In the genomic region with DNA sequence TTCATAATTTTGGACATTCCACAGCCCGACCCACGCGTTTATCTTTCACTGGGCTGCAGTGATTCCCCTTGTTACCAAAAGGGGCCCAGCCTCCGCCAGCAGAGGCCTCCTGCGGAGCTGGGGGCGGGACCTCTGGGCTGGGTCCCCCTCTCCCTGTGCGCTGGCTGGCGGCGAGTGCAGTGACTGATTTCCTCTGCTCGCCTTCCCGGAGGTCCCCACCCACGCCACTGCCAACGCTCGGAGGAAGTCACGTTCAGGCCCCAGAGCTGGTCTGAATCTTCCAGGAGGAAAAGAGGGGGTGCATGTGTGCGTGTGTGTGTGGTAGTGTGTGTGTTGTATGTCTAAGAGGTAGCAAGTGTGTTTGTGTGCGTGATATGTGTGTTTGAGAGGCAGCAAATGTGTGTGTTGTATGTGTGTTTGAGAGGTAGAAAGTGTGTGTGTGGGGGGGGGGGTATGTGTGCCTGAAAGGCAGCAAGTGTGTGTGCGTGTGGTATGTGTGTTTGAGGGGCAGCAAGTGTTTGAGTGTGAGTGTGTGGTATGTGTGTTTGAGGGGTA, we compare ENCODE assay signal across 8 cellular contexts. TPM values are rescaled to one million over a fixed set of nuclear protein-coding genes. Genes with fewer than 3 reads are reported as not detected.
DNase-seq lines count a peak whose midpoint lies in the region; ATAC-seq, FAIRE-seq and TF ChIP-seq lines count a peak whose summit lies in the region.

No MANE protein-coding gene starts in this region.

- no peak overlapping the region for H4K8ac ChIP-seq in neuronal stem cell (ENCODE audit: low read depth, low read length)

- peak overlapping the region; percentile 96 for H3K9ac ChIP-seq in GM23248
- peak overlapping the region; percentile 84 for H3K9ac ChIP-seq in endothelial cell of umbilical vein (replicated peaks; ENCODE audit: extremely low read depth, insufficient read depth, low read length)
- peak overlapping the region; percentile 32 for H3K9ac ChIP-seq in neuronal stem cell (ENCODE audit: low read depth, low read length, poor library complexity)

- BruUV-seq in endothelial cell of umbilical vein (replicated peaks; lab: Mats Ljungman, UMichigan), result no TSS peak

- CTCF ChIA-PET in endothelial cell of umbilical vein (lab: Charles Lee), result interaction anchor here (0.9 to 1.1 kb wide), 2 partner anchors 9 to 19 kb away, joined by 3 to 4 read pairs; no protein-coding TSS in a partner anchor

- H4K20me1 ChIP-seq in GM23248 (ENCODE audit: insufficient read depth) (no peaks in the 10 kb centered on the region), endothelial cell of umbilical vein (replicated peaks; ENCODE audit: control insufficient read depth, extremely low read depth, insufficient read depth, low read length) (no peaks in the 10 kb centered on the region)

- no peaks in the 10 kb centered on the region for H3K79me1 ChIP-seq in neuronal stem cell (ENCODE audit: low read depth, low read length)

- dilution Hi-C loops in endothelial cell of umbilical vein (cut with MboI; ENCODE audit: extremely low pct_ligation_motif_present, low sequenced_read_pairs), result no loop called here

- H3K4me1 ChIP-seq in GM23248 (ENCODE audit: insufficient read depth), result peaks cover 18% of the 10 kb centered on the region
- H3K4me1 ChIP-seq in endothelial cell of umbilical vein (ENCODE audit: control insufficient read depth, extremely low read depth, insufficient read depth, low read length), result peaks cover 15% of the 10 kb centered on the region
- peaks cover 8 to 9% of the 10 kb centered on the region in 2 donors for H3K4me1 ChIP-seq in neuronal stem cell (ENCODE audit: control insufficient read depth in 2 of 2, insufficient read depth in 1 of 2, low read depth in 1 of 2, low read length in 2 of 2)

- H3K27ac ChIP-seq in GM23248 (peak overlapping the region; percentile 95), endothelial cell of umbilical vein (ENCODE audit: insufficient read depth, low read depth, low read length) (peak overlapping the region; percentile 69), neuronal stem cell (replicated peaks; ENCODE audit: low read length) (no peak overlapping the region)

- H2AFZ ChIP-seq in GM23248 (peak overlapping the region; percentile 85), endothelial cell of umbilical vein (ENCODE audit: low read depth, low read length) (peak overlapping the region; percentile 68), neuronal stem cell (ENCODE audit: low read length) (peak overlapping the region; percentile 54)

- H3K18ac ChIP-seq in neuronal stem cell (ENCODE audit: low read length), result no peak overlapping the region

- no peak overlapping the region for H2BK15ac ChIP-seq in neuronal stem cell (ENCODE audit: low read length)

- no peak overlapping the region for H2BK120ac ChIP-seq in neuronal stem cell (ENCODE audit: low read depth, low read length)

- H2AK5ac ChIP-seq in neuronal stem cell (ENCODE audit: low read depth, low read length), result no peak overlapping the region

- H3K4me2 ChIP-seq in GM23248 (ENCODE audit: unreplicated experiment) (peak overlapping the region; percentile 88), endothelial cell of umbilical vein (ENCODE audit: insufficient read depth, low read length) (peak overlapping the region; percentile 57), neuronal stem cell (ENCODE audit: insufficient read depth, low read length, poor library complexity, severe bottlenecking) (peak overlapping the region; percentile 35)

- WGBS in GM23248 (ENCODE audit: low coverage in 1 of 2, low lambda C conversion rate in 2 of 2, missing lambda C conversion rate in 2 of 2), 2 experiments, result 8 to 17% methylated on average over 17 to 18 of the region's 18 CpGs
- 100% methylated on average over 1 of the region's 18 CpGs; no CpG with 5 or more reads in 1 of the 2 donors for WGBS in neuronal stem cell (ENCODE audit: extremely low coverage in 2 of 2, insufficient read length in 2 of 2, insufficient replicate concordance in 1 of 2), 2 donors

- H3K4ac ChIP-seq in neuronal stem cell (ENCODE audit: low read length), result no peak overlapping the region

- in situ Hi-C loops in GM23248 (cut with MboI), result no loop called here

- peak; percentile 84 for FAIRE-seq in endothelial cell of umbilical vein (lab: Jason Lieb, UNC)

- no peaks in the 10 kb centered on the region for H3K9me2 ChIP-seq in GM23248 (ENCODE audit: insufficient read depth)

- POLR2A ChIA-PET in endothelial cell of umbilical vein (lab: Charles Lee), result no interaction called here

- no peak overlapping the region for H3K14ac ChIP-seq in neuronal stem cell (ENCODE audit: low read length)

- H3K36me3 ChIP-seq in GM23248 (ENCODE audit: low read depth) (no peaks in the 10 kb centered on the region), endothelial cell of umbilical vein (ENCODE audit: control insufficient read depth in 2 of 2, extremely low read depth in 1 of 2, insufficient read depth in 2 of 2, low read length in 2 of 2) (no peaks in the 10 kb centered on the region), neuronal stem cell (replicated peaks in 1 of 2; ENCODE audit: control insufficient read depth in 2 of 2, insufficient read depth in 2 of 2, low read length in 2 of 2) (no peaks in the 10 kb centered on the region)

- H3K4me3 ChIP-seq in GM23248, result peak overlapping the region; percentile 81
- H3K4me3 ChIP-seq in endothelial cell of umbilical vein (replicated peaks in 1 of 3; ENCODE audit: insufficient read depth in 1 of 3, low read depth in 1 of 3, low read length in 3 of 3), result peak overlapping the region in 1 of 3 experiments; percentile 0
- H3K4me3 ChIP-seq in neuronal stem cell (ENCODE audit: low read length in 2 of 2), result no peak overlapping the region

- H3K27me3 ChIP-seq in GM23248 (replicated peaks; ENCODE audit: insufficient read depth), result no peaks in the 10 kb centered on the region
- no peaks in the 10 kb centered on the region for H3K27me3 ChIP-seq in endothelial cell of umbilical vein (ENCODE audit: control insufficient read depth in 2 of 2, insufficient read depth in 2 of 2, low read length in 2 of 2)
- peaks cover 0 to 36% (median 16%) of the 10 kb centered on the region in 3 experiments for H3K27me3 ChIP-seq in neuronal stem cell (ENCODE audit: control insufficient read depth in 3 of 3, insufficient read depth in 3 of 3, low read depth in 1 of 3, low read length in 3 of 3)

- no peak overlapping the region for H4K91ac ChIP-seq in neuronal stem cell (ENCODE audit: low read depth, low read length, poor library complexity)

- no peak overlapping the region for H2BK5ac ChIP-seq in neuronal stem cell (ENCODE audit: low read length)

- H2BK12ac ChIP-seq in neuronal stem cell (ENCODE audit: low read length), result no peak overlapping the region

- peak; percentile 94 for DNase-seq in GM23248
- DNase-seq in activated CD8-positive, alpha-beta memory T cell treated with anti-CD3 and anti-CD28 coated beads for 4 hours (ENCODE audit: low read depth in 2 of 2), result peak; percentile 59 to 76
- DNase-seq in endothelial cell of umbilical vein (ENCODE audit: low read depth, low spot score), result peak; percentile 75
- DNase-seq in neuronal stem cell (ENCODE audit: low spot score), result no peak
- peak; percentile 14 for DNase-seq in stromal cell of bone marrow (ENCODE audit: low read depth)

- intact Hi-C loops in endothelial cell of umbilical vein (cut with micrococcal nuclease), result loop anchor here (1.0 to 5.0 kb wide), 3 partner anchors 35 to 103 kb away; a partner anchor contains a TSS

- no peak for ATAC-seq in HG02610 (IDR thresholded peaks at IDR 0.05; ENCODE audit: unreplicated experiment)
- no peak for ATAC-seq in GM18505 (IDR thresholded peaks at IDR 0.05; ENCODE audit: unreplicated experiment)
- ATAC-seq in GM21576 (IDR thresholded peaks at IDR 0.05; ENCODE audit: unreplicated experiment), result no peak

- H3K79me2 ChIP-seq in GM23248 (ENCODE audit: insufficient read depth) (no peaks in the 10 kb centered on the region), endothelial cell of umbilical vein (ENCODE audit: control insufficient read depth, insufficient read depth, low read length) (no peaks in the 10 kb centered on the region)

- H3F3A ChIP-seq in GM23248 (ENCODE audit: insufficient read depth), result peaks cover 34% of the 10 kb centered on the region

- peak; percentile 31 for TF ChIP-seq POLR2A in endothelial cell of umbilical vein (IDR thresholded peaks at IDR 0.05; ENCODE audit: low read depth, low read length)
- no peak for TF ChIP-seq POLR2A in GM18505 (IDR thresholded peaks at IDR 0.05; ENCODE audit: borderline replicate concordance, extremely low read depth, insufficient read depth, insufficient read length)

- H3K9me1 ChIP-seq in endothelial cell of umbilical vein (replicated peaks; ENCODE audit: control insufficient read depth, extremely low read depth, insufficient read depth, low read length), result no peaks in the 10 kb centered on the region

- no peak overlapping the region for H3K23ac ChIP-seq in neuronal stem cell (ENCODE audit: low read depth, low read length, poor library complexity)

- TF ChIP-seq CTCF in endothelial cell of umbilical vein (IDR thresholded peaks at IDR 0.05; ENCODE audit: extremely low read depth in 1 of 2, insufficient read depth in 1 of 2, low read depth in 1 of 2, low read length in 2 of 2), result no peak

- H3K9me3 ChIP-seq in GM23248 (ENCODE audit: low read depth), result no peaks in the 10 kb centered on the region
- no peaks in the 10 kb centered on the region for H3K9me3 ChIP-seq in endothelial cell of umbilical vein (replicated peaks; ENCODE audit: control insufficient read depth, insufficient read depth, low read length)
- peaks cover 0 to 3% of the 10 kb centered on the region in 2 donors for H3K9me3 ChIP-seq in neuronal stem cell (replicated peaks in 1 of 2; ENCODE audit: control insufficient read depth in 2 of 2, insufficient read depth in 1 of 2, low read depth in 1 of 2, low read length in 2 of 2)

TF ChIP-seq in endothelial cell of umbilical vein, 7 proteins besides CTCF, POLR2A, EP300 and RAD21:
- TF ChIP-seq EZH2 (IDR thresholded peaks at IDR 0.05; ENCODE audit: borderline replicate concordance, low read depth, low read length, severe bottlenecking), result no peak
- no peak for TF ChIP-seq GATA2 (IDR thresholded peaks at IDR 0.05; ENCODE audit: insufficient read depth, insufficient read length, low read depth, low read length)
- TF ChIP-seq FOS (IDR thresholded peaks at IDR 0.05; ENCODE audit: borderline replicate concordance, insufficient read depth, low read length), result peak; percentile 32

RNA-seq across cellular contexts. Expression of a gene that starts 35.0 kb away (rescaled TPM):
- 115 and 124 TPM in 2 replicates for total RNA-seq in GM23248 (2014; rRNA removed; shearing (Covaris generic))
- polyA plus RNA-seq in GM23248 (2016; fragmentation: Nextera tagmentation; extraction: Ambion mirVana) (90.6 and 90.8 TPM in 2 replicates), endothelial cell of umbilical vein (60.1 and 68.8 TPM in 2 replicates)
- total RNA-seq in endothelial cell of umbilical vein, result 152 and 177 TPM in 2 replicates
- polyA plus RNA-seq in endothelial cell of umbilical vein (2011; cell fraction: cytosol; rRNA removed), result 75.4 and 89.5 TPM in 2 replicates
- 149 and 163 TPM in 2 replicates for polyA plus RNA-seq in endothelial cell of umbilical vein (2011; cell fraction: nucleus; rRNA removed)
- polyA plus RNA-seq in endothelial cell of umbilical vein (2012), result 128 and 187 TPM in 2 replicates
- polyA minus RNA-seq in endothelial cell of umbilical vein, result 180 and 216 TPM in 2 replicates
- 36.5 TPM for polyA minus RNA-seq in endothelial cell of umbilical vein (2011; cell fraction: cytosol; rRNA and poly(A)+ RNA removed)
- 174 and 238 TPM in 2 replicates for polyA minus RNA-seq in endothelial cell of umbilical vein (2011; cell fraction: nucleus; rRNA and poly(A)+ RNA removed)
- polyA plus RNA-seq in neuronal stem cell (2013, experiment 1 of 2), result 2.8 TPM
- 2.6 TPM for polyA plus RNA-seq in neuronal stem cell (2013, experiment 2 of 2)

Comparison
In these comparisons a context has a peak if more than half of its experiments do, and no peak if none do; other contexts are left out.
1. H3K4me2 ChIP-seq: peak in every context shown above with its lines; median percentile 88 in GM23248; 57 in endothelial cell of umbilical vein; 35 in neuronal stem cell.
2. H3K9ac ChIP-seq: peak in every context shown above with its lines; median percentile 96 in GM23248; 84 in endothelial cell of umbilical vein; 32 in neuronal stem cell.